Comparison of ENCODE assay signal across 16 cellular contexts in the genomic region with DNA sequence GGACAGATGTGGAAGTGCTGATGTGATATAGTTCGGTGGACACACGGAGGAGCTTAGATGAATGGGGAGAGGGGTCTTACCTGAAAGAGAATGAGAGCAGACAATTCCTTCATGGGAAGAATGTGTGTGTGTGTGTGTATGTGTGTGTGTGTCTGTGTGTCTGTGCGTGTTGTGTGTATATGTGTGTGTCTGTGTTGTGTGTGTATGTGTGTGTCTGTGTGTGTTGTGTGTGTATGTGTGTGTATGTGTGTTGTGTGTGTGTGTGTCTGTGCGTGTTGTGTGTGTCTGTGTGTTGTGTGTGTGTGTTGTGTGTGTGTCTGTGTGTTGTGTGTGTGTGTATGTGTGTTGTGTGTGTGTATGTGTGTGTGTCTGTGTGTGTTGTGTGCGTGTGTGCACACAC.
"Had no signal": no experiment of that assay in that cellular context is flagged by ENCODE, and none has a peak within 500 bp of the region (broad histone marks: within the 10 kb centered on the region; RNA-seq: fewer than 3 reads in every experiment).

No MANE protein-coding gene starts in this region.

- H3K27ac Mint-ChIP-seq: nephron progenitor cell; stimulated activated naive B cell treated with anti-CD40 and anti-IgM and Interleukin-4, amounts not matched to agents 10 μg/mL and 1 μg/mL and 100 μg/mL, for 72 hours; stimulated activated naive CD8-positive, alpha-beta T cell treated with anti-CD3 and anti-CD28 coated beads, Interleukin-15, amount 100 ng/mL, for 72 hours had no signal

- ATAC-seq: heart left ventricle; stimulated activated naive B cell treated with anti-CD40 and anti-IgM and Interleukin-4, amounts not matched to agents 10 μg/mL and 1 μg/mL and 100 μg/mL, for 72 hours; stimulated activated naive CD8-positive, alpha-beta T cell treated with anti-CD3 and anti-CD28 coated beads, Interleukin-15, amount 100 ng/mL, for 72 hours had no signal

- H3K4me3 Mint-ChIP-seq: nephron progenitor cell; stimulated activated naive B cell treated with anti-CD40 and anti-IgM and Interleukin-4, amounts not matched to agents 10 μg/mL and 1 μg/mL and 100 μg/mL, for 72 hours; stimulated activated naive CD8-positive, alpha-beta T cell treated with anti-CD3 and anti-CD28 coated beads, Interleukin-15, amount 100 ng/mL, for 72 hours had no signal

- H3K27ac ChIP-seq: heart left ventricle, sigmoid colon, skin epidermis, testis, tibial nerve had no signal

- H3K9me3 ChIP-seq: heart left ventricle, sigmoid colon, testis, tibial nerve had no signal

- H3K4me1 ChIP-seq: testis had no signal

- H3K36me3 Mint-ChIP-seq: naive B cell; stimulated activated naive B cell treated with anti-CD40 and anti-IgM and Interleukin-4, amounts not matched to agents 10 μg/mL and 1 μg/mL and 100 μg/mL, for 72 hours had no signal

- H3K4me1 Mint-ChIP-seq: naive B cell; stimulated activated naive B cell treated with anti-CD40 and anti-IgM and Interleukin-4, amounts not matched to agents 10 μg/mL and 1 μg/mL and 100 μg/mL, for 72 hours; stimulated activated naive CD8-positive, alpha-beta T cell treated with anti-CD3 and anti-CD28 coated beads, Interleukin-15, amount 100 ng/mL, for 72 hours had no signal

- H3K27me3 ChIP-seq: testis had no signal

- H3K4me3 ChIP-seq: heart left ventricle, sigmoid colon, skin epidermis, testis, tibial nerve had no signal

- H3K36me3 ChIP-seq: heart left ventricle, sigmoid colon, tibial nerve had no signal

- DNase-seq: effector memory CD4-positive, alpha-beta T cell; foreskin melanocyte; heart left ventricle; hippocampal formation; mesendoderm; naive B cell; nephron progenitor cell; posterior cingulate gyrus; sigmoid colon; stimulated activated CD4-positive, alpha-beta T cell treated with anti-CD3 and anti-CD28 coated beads, Interleukin-2, amount 100 ng/mL, for 24 hours; stimulated activated CD4-positive, alpha-beta T cell treated with anti-CD3 and anti-CD28 coated beads, Interleukin-4, amount 100 ng/mL, for 4 hours; stimulated activated naive B cell treated with anti-CD40 and anti-IgM and Interleukin-4, amounts not matched to agents 10 μg/mL and 1 μg/mL and 100 μg/mL, for 72 hours; stimulated activated naive CD8-positive, alpha-beta T cell treated with anti-CD3 and anti-CD28 coated beads, Interleukin-15, amount 100 ng/mL, for 72 hours; testis had no signal

- H3K9me3 Mint-ChIP-seq: naive B cell; stimulated activated naive B cell treated with anti-CD40 and anti-IgM and Interleukin-4, amounts not matched to agents 10 μg/mL and 1 μg/mL and 100 μg/mL, for 72 hours; stimulated activated naive CD8-positive, alpha-beta T cell treated with anti-CD3 and anti-CD28 coated beads, Interleukin-15, amount 100 ng/mL, for 72 hours had no signal
